8 cellular contexts compared by ENCODE assay signal in genomic region chr5:132961123-132961815, GRCh38. TPM values are rescaled to one million over a fixed set of nuclear protein-coding genes. Genes with fewer than 3 reads are reported as not detected.
DNase-seq lines count a peak whose midpoint lies in the region; ATAC-seq, FAIRE-seq and TF ChIP-seq lines count a peak whose summit lies in the region.
"Not testable (repeated sequence)": the region's sequence is repeated elsewhere in the genome, so short reads cannot be mapped to it uniquely, and the experiment has no call there.

No MANE protein-coding gene starts in this region.

- H4K20me1 ChIP-seq in Loucy (ENCODE audit: insufficient read depth, low read length, poor library complexity, severe bottlenecking), result peaks cover 21% of the 10 kb centered on the region
- not testable (repeated sequence) for H4K20me1 ChIP-seq in K562 (replicated peaks; ENCODE audit: control insufficient read depth, insufficient read depth, low read length)

- POLR2A ChIA-PET in activated CD4-positive, alpha-beta T cell treated with anti-CD3 and anti-CD28 coated beads for 36 hours (lab: Charles Lee), result interaction anchor here (0.6 to 0.8 kb wide), 3 partner anchors 9 to 1261 kb away, joined by 3 to 4 read pairs (median 3); no protein-coding TSS in a partner anchor
- POLR2A ChIA-PET in K562 (lab: Yijun Ruan, JAX), result interaction anchor here (0.6 to 3.8 kb wide), 11 partner anchors 8 to 242 kb away, joined by 3 to 23 read pairs (median 4); partner anchors contain the start of genes HSPA4 and ZCCHC10

- H2AFZ ChIP-seq in Loucy (ENCODE audit: low read length); K562 (ENCODE audit: low read depth, low read length): not testable (repeated sequence)

- peaks cover 50% of the 10 kb centered on the region for H3K79me2 ChIP-seq in Loucy (ENCODE audit: insufficient read depth, low read length)
- peaks cover 68% of the 10 kb centered on the region for H3K79me2 ChIP-seq in K562 (ENCODE audit: control insufficient read depth, insufficient read depth, low read length)

- H3K36me3 ChIP-seq in Loucy (ENCODE audit: insufficient read depth, low read length); K562 (ENCODE audit: control insufficient read depth, insufficient read depth, low read length); lower lobe of right lung; prostate gland; upper lobe of right lung: not testable (repeated sequence)

- not testable (repeated sequence) for FAIRE-seq in K562 (lab: Jason Lieb, UNC)

- peaks cover 19% of the 10 kb centered on the region for H3K36me3 Mint-ChIP-seq in activated CD4-positive, alpha-beta T cell treated with anti-CD3 and anti-CD28 coated beads for 36 hours (ENCODE audit: low read depth)

- H3K9ac ChIP-seq in Loucy (ENCODE audit: low read depth, low read length, poor library complexity, severe bottlenecking) (peak overlapping the region; percentile 90), K562 (ENCODE audit: insufficient read depth in 1 of 2, low read depth in 2 of 2, low read length in 2 of 2) (peak overlapping the region in 1 of 2 experiments; percentile 97; a peak in 2 of 4 replicates)

- not testable (repeated sequence) for H3F3A ChIP-seq in Loucy (ENCODE audit: low read depth)

- H3K4me1 ChIP-seq in Loucy (ENCODE audit: insufficient read depth, low read length, poor library complexity, severe bottlenecking), result peaks cover 14% of the 10 kb centered on the region
- H3K4me1 ChIP-seq in K562 (replicated peaks in 1 of 2; ENCODE audit: control insufficient read depth in 2 of 2, insufficient read depth in 2 of 2, low read length in 2 of 2), result peaks cover 8 to 19% of the 10 kb centered on the region in 2 experiments; a peak in 4 of 5 replicates
- peaks cover 42% of the 10 kb centered on the region for H3K4me1 ChIP-seq in lower lobe of right lung
- not testable (repeated sequence) for H3K4me1 ChIP-seq in prostate gland (replicated peaks)
- H3K4me1 ChIP-seq in upper lobe of right lung, result peaks cover 34% of the 10 kb centered on the region

- H3K27me3 Mint-ChIP-seq in activated CD4-positive, alpha-beta T cell treated with anti-CD3 and anti-CD28 coated beads for 36 hours, result not testable (repeated sequence)

- BruUV-seq in K562 (replicated peaks; lab: Mats Ljungman, UMichigan), result not testable (repeated sequence)

- peak overlapping the region; percentile 83 for H3K4me3 ChIP-seq in Loucy (ENCODE audit: low read length, poor library complexity, severe bottlenecking)
- H3K4me3 ChIP-seq in K562, result peak overlapping the region; percentile 95; the same call in 1 of the 2 replicates
- H3K4me3 ChIP-seq in fibroblast of pulmonary artery (replicated peaks; ENCODE audit: low read depth, low read length), result peak overlapping the region; percentile 95
- H3K4me3 ChIP-seq in lower lobe of right lung, result peak overlapping the region; percentile 81
- peak overlapping the region; percentile 91 to 92 for H3K4me3 ChIP-seq in prostate gland
- peak overlapping the region; percentile 98 for H3K4me3 ChIP-seq in upper lobe of right lung

- H3K27ac ChIP-seq in K562 (ENCODE audit: extremely low read depth, low read depth, low read length); upper lobe of right lung: not testable (repeated sequence)
- H3K27ac ChIP-seq in lower lobe of right lung (peak overlapping the region; percentile 99), prostate gland (peak overlapping the region; percentile 99 to 100)

- H3K4me3 Mint-ChIP-seq in activated CD4-positive, alpha-beta T cell treated with anti-CD3 and anti-CD28 coated beads for 36 hours, result peak overlapping the region; percentile 96

- not testable (repeated sequence) for H3K9me1 ChIP-seq in K562 (ENCODE audit: control insufficient read depth, insufficient read depth, low read length)

- peaks cover 33% of the 10 kb centered on the region for H3K4me1 Mint-ChIP-seq in activated CD4-positive, alpha-beta T cell treated with anti-CD3 and anti-CD28 coated beads for 36 hours

- not testable (repeated sequence) for TF ChIP-seq POLR2A in K562 (conservative IDR thresholded peaks at IDR 0.05); prostate gland (IDR thresholded peaks at IDR 0.05)

- not testable (repeated sequence) for H3K9me2 ChIP-seq in Loucy (replicated peaks; ENCODE audit: low read depth, low read length)

- in situ Hi-C loops in Caki2 (cut with HindIII; ENCODE audit: low pct_unique_long_range_greater_than_20kb, low sequenced_read_pairs); K562 (cut with MboI): not testable (repeated sequence)

- H3K27me3 ChIP-seq in Loucy (ENCODE audit: insufficient read depth, low read length, poor library complexity, severe bottlenecking); K562 (ENCODE audit: control insufficient read depth in 2 of 2, insufficient read depth in 2 of 2, low read length in 2 of 2); lower lobe of right lung (ENCODE audit: low read depth); prostate gland (replicated peaks; ENCODE audit: insufficient read depth); upper lobe of right lung: not testable (repeated sequence)

- not testable (repeated sequence) for TF ChIP-seq EP300 in K562 (IDR thresholded peaks at IDR 0.05; ENCODE audit: low read length)

- H3K9me3 Mint-ChIP-seq in activated CD4-positive, alpha-beta T cell treated with anti-CD3 and anti-CD28 coated beads for 36 hours (ENCODE audit: low read depth), result not testable (repeated sequence)

- peak overlapping the region; percentile 38 for H3K27ac Mint-ChIP-seq in activated CD4-positive, alpha-beta T cell treated with anti-CD3 and anti-CD28 coated beads for 36 hours

- WGBS in K562 (ENCODE audit: insufficient coverage, low coverage, missing lambda C conversion rate), result 76% methylated on average over 11 of the region's 11 CpGs
- WGBS in prostate gland, result 88% methylated on average over 11 of the region's 11 CpGs

- H3K9me3 ChIP-seq in Loucy (ENCODE audit: insufficient read depth, low read depth, low read length); K562 (replicated peaks; ENCODE audit: control insufficient read depth, insufficient read depth, low read depth, low read length); lower lobe of right lung; prostate gland; upper lobe of right lung: not testable (repeated sequence)

- H3K4me2 ChIP-seq in Loucy (ENCODE audit: low read depth, low read length, poor library complexity, severe bottlenecking) (peak overlapping the region; percentile 88), K562 (ENCODE audit: insufficient read depth, low read length) (peak overlapping the region; percentile 99)

- not testable (repeated sequence) for TF ChIP-seq CTCF in Loucy (conservative IDR thresholded peaks at IDR 0.05; ENCODE audit: low read length); K562 (IDR thresholded peaks at IDR 0.05 in 2 of 3, conservative IDR thresholded peaks at IDR 0.05 in 1 of 3; ENCODE audit: insufficient read depth in 2 of 3, low read depth in 1 of 3, low read length in 3 of 3); fibroblast of pulmonary artery (IDR thresholded peaks at IDR 0.05; ENCODE audit: low read length, missing control alignments); lower lobe of right lung (IDR thresholded peaks at IDR 0.05); prostate gland (IDR thresholded peaks at IDR 0.05); upper lobe of right lung (IDR thresholded peaks at IDR 0.05)

- peak; percentile 19 for DNase-seq in Caki2 (ENCODE audit: low read depth)
- DNase-seq in activated CD4-positive, alpha-beta T cell treated with anti-CD3 and anti-CD28 coated beads for 36 hours; K562 (ENCODE audit: extremely low read depth in 1 of 4, low spot score in 3 of 4); fibroblast of pulmonary artery (ENCODE audit: low read depth); lower lobe of right lung; prostate gland (ENCODE audit: low spot score); upper lobe of right lung: not testable (repeated sequence)

- TF ChIP-seq RAD21 in K562 (CRISPR knock-in tag; conservative IDR thresholded peaks at IDR 0.05 in 1 of 2, IDR thresholded peaks at IDR 0.05 in 1 of 2), result not testable (repeated sequence)

- CTCF ChIA-PET in activated CD4-positive, alpha-beta T cell treated with anti-CD3 and anti-CD28 coated beads for 36 hours (lab: Charles Lee), result interaction anchor here (0.6 to 0.9 kb wide), 3 partner anchors 19 to 148 kb away, joined by 3 to 5 read pairs (median 3); no protein-coding TSS in a partner anchor
- CTCF ChIA-PET in K562 (lab: Yijun Ruan, JAX; ENCODE audit: low intra/inter-chr PET ratio), result not testable (repeated sequence)

- intact Hi-C loops in activated CD4-positive, alpha-beta T cell treated with anti-CD3 and anti-CD28 coated beads for 36 hours (cut with DNase I, micrococcal nuclease), result loop anchor here in 1 of 2 experiments (5.0 to 10.0 kb wide), 3 partner anchors 546 to 1326 kb away; partner anchors contain the start of genes PPP2CA and RAPGEF6
- intact Hi-C loops in K562 (cut with micrococcal nuclease); lower lobe of right lung (cut with DNase I); upper lobe of right lung (cut with DNase I): not testable (repeated sequence)
- intact Hi-C loops in prostate gland (cut with DNase I), result loop anchor here (5.0 kb wide), 1 partner anchor 94 kb away; the partner anchor contains the start of genes GDF9 and UQCRQ

- not testable (repeated sequence) for ATAC-seq in activated CD4-positive, alpha-beta T cell treated with anti-CD3 and anti-CD28 coated beads for 36 hours; K562; lower lobe of right lung; upper lobe of right lung

RNA-seq across cellular contexts. Expression of gene AFF4, which starts 2.2 kb away (rescaled TPM):
- total RNA-seq in Caki2 (2014; rRNA removed; shearing (Covaris generic); ENCODE audit: low replicate concordance), result 11.5 and 12.7 TPM in 2 replicates
- total RNA-seq in activated CD4-positive, alpha-beta T cell treated with anti-CD3 and anti-CD28 coated beads for 36 hours, result 10 to 100 TPM; 20.9 to 29.3 TPM
- total RNA-seq in K562 (2011; cell fraction: chromatin; rRNA removed; ENCODE audit: low replicate concordance), result 90.2 and 159 TPM in 2 replicates
- total RNA-seq in K562 (2011; cell fraction: nucleolus; rRNA removed), result 22.8 and 25.4 TPM in 2 replicates
- 48.5 and 81.4 TPM in 2 replicates for total RNA-seq in K562 (2011; cell fraction: nucleoplasm; rRNA removed)
- total RNA-seq in K562 (2014; rRNA removed) (9.9 and 11.3 TPM in 2 replicates), K562 (2014; rRNA removed; fragmentation: Illumina TruSeq; extraction: Trizol) (19.9 and 21.4 TPM in 2 replicates), K562 (2015; rRNA removed; fragmentation: Illumina TruSeq; extraction: Trizol) (17.9 and 18.9 TPM in 2 replicates), K562 (2021) (22.5 and 25.8 TPM in 2 replicates), lower lobe of right lung (68.6 TPM), prostate gland (100 to 1,000 TPM in 1 of 2 donors, 10 to 100 TPM in 1; 57.2 to 105 TPM), upper lobe of right lung (76.9 TPM)
- polyA plus RNA-seq in K562 (2011; rRNA removed) (14.2 and 20.7 TPM in 2 replicates), K562 (2014; fragmentation: Illumina TruSeq; extraction: Trizol) (17.0 and 19.6 TPM in 2 replicates), K562 (2014; fragmentation: Nextera tagmentation; extraction: Ambion mirVana) (1 to 10 TPM; 1.7 to 3.6 TPM), K562 (2014; rRNA removed) (7.9 and 9.0 TPM in 2 replicates)
- 8.5 and 10.0 TPM in 2 replicates for polyA plus RNA-seq in K562 (2011; cell fraction: cytosol; rRNA removed)
- polyA plus RNA-seq in K562 (2011; cell fraction: nucleus; rRNA removed), result 28.6 and 30.9 TPM in 2 replicates
- polyA plus RNA-seq in K562 (2012), result 12.1 and 17.1 TPM in 2 replicates
- polyA minus RNA-seq in K562 (2011; rRNA and poly(A)+ RNA removed), result 36.7 and 38.9 TPM in 2 replicates
- 21.8 and 26.6 TPM in 2 replicates for polyA minus RNA-seq in K562 (2011; cell fraction: cytosol; rRNA and poly(A)+ RNA removed)
- 20.3 and 38.2 TPM in 2 replicates for polyA minus RNA-seq in K562 (2011; cell fraction: nucleus; rRNA and poly(A)+ RNA removed)
